ENCODE assay signal across 2 cellular contexts in genomic region chr20:40370800-40371199, GRCh38.
TF ChIP-seq lines count a peak whose summit lies in the region.

No MANE protein-coding gene starts in this region.

TF ChIP-seq in HEK293, 187 proteins besides CTCF, POLR2A, EP300 and RAD21:
- TF ChIP-seq PRDM1 (tag by site-specific recombination; IDR thresholded peaks at IDR 0.05) (peak; percentile 33; the same call in 1 of the 2 replicates), HOXD13 (CRISPR knock-in tag; IDR thresholded peaks at IDR 0.05; ENCODE audit: borderline replicate concordance) (no peak)

TF ChIP-seq in H1, 55 proteins besides CTCF, POLR2A, EP300 and RAD21:
- TF ChIP-seq ASH2L (IDR thresholded peaks at IDR 0.05; ENCODE audit: low read length) = no peak
- no peak for TF ChIP-seq CBX8 (IDR thresholded peaks at IDR 0.05; ENCODE audit: borderline replicate concordance, low read depth, low read length)
- no peak for TF ChIP-seq GABPA (IDR thresholded peaks at IDR 0.05; ENCODE audit: borderline replicate concordance, insufficient read depth, low read length)
- TF ChIP-seq BRCA1 (IDR thresholded peaks at IDR 0.05; ENCODE audit: low read depth, low read length) = no peak
- no peak for TF ChIP-seq RBBP5 (IDR thresholded peaks at IDR 0.05; ENCODE audit: borderline replicate concordance, low read depth, low read length)
